2 cellular contexts compared by ENCODE assay signal in the genomic region with DNA sequence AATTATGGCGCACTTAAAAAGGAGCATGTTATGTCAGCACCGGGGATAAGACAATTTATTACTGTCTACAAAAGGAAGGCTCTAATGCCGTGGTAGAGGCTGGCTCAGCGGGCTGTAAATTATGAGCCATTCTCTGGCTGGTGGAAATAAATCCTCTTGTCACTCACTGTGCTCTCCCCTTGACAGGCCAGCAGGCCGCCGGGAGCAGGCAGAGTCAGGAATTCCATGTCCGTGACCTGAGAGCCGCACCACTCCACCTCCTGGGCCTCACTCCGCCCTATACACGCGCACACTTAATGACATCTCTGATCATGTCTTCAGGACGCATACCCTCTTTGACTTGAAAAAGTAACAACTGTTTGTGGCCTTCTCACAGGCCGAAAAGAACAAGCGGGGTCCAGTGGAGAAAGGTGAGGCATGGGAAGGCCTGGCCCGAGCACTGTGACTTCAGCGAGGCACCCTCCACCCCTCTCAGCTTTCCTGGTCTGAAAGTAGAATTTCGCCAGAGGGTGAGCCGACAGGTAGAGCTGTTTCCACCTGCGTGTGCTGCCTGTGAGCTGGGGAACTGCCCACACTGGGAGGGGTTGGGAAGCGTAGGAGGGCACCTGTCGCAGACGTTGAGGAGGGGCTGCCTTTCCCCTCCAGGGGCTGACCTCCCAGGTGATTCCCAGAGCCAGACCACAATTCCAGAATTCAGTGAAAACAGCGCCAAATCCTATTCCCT.
TF ChIP-seq lines count a peak whose summit lies in the region.

No MANE protein-coding gene starts in this region.

TF ChIP-seq in HepG2, 621 proteins besides CTCF, POLR2A, EP300 and RAD21:
- TF ChIP-seq ZNF639 (CRISPR knock-in tag; conservative IDR thresholded peaks at IDR 0.05) (no peak), TCF7 (IDR thresholded peaks at IDR 0.05; ENCODE audit: low read depth) (no peak), SAP130 (CRISPR knock-in tag; IDR thresholded peaks at IDR 0.05; ENCODE audit: low read depth) (0 out of 2 replicates have a peak, but pooled peaks have one; percentile 20), SP4 (CRISPR knock-in tag; IDR thresholded peaks at IDR 0.05) (no peak), MAF1 (CRISPR knock-in tag; IDR thresholded peaks at IDR 0.05; ENCODE audit: borderline replicate concordance) (no peak), KLF13 (CRISPR knock-in tag; IDR thresholded peaks at IDR 0.05) (no peak), ZNF768 (CRISPR knock-in tag; IDR thresholded peaks at IDR 0.05) (0 out of 2 replicates have a peak, but pooled peaks have one; percentile 22), ZNF572 (CRISPR knock-in tag; IDR thresholded peaks at IDR 0.05) (no peak), ZBTB38 (CRISPR knock-in tag; IDR thresholded peaks at IDR 0.05) (0 out of 2 replicates have a peak, but pooled peaks have one; percentile 31), SATB2 (CRISPR knock-in tag; IDR thresholded peaks at IDR 0.05) (no peak)

TF ChIP-seq in K562, 482 proteins besides CTCF, POLR2A, EP300 and RAD21:
- TF ChIP-seq TRIM24 (IDR thresholded peaks at IDR 0.05) (no peak), GATAD2B (IDR thresholded peaks at IDR 0.05; ENCODE audit: borderline replicate concordance) (no peak), SMC3 (conservative IDR thresholded peaks at IDR 0.05; ENCODE audit: insufficient read depth, low read depth, low read length) (no peak), CTBP1 (IDR thresholded peaks at IDR 0.05; ENCODE audit: borderline replicate concordance) (no peak), MEIS2 (IDR thresholded peaks at IDR 0.05; ENCODE audit: partially characterized antibody) (peak; percentile 45)
- TF ChIP-seq, protein P1, sequence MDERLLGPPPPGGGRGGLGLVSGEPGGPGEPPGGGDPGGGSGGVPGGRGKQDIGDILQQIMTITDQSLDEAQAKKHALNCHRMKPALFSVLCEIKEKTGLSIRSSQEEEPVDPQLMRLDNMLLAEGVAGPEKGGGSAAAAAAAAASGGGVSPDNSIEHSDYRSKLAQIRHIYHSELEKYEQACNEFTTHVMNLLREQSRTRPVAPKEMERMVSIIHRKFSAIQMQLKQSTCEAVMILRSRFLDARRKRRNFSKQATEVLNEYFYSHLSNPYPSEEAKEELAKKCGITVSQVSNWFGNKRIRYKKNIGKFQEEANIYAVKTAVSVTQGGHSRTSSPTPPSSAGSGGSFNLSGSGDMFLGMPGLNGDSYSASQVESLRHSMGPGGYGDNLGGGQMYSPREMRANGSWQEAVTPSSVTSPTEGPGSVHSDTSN (CRISPR knock-in tag; IDR thresholded peaks at IDR 0.05; ENCODE audit: low read depth), result no peak
- TF ChIP-seq, protein P1 (tag; conservative IDR thresholded peaks at IDR 0.05; ENCODE audit: low read depth), result peak; percentile 30; the same call in 1 of the 2 replicates
- TF ChIP-seq, protein P2, sequence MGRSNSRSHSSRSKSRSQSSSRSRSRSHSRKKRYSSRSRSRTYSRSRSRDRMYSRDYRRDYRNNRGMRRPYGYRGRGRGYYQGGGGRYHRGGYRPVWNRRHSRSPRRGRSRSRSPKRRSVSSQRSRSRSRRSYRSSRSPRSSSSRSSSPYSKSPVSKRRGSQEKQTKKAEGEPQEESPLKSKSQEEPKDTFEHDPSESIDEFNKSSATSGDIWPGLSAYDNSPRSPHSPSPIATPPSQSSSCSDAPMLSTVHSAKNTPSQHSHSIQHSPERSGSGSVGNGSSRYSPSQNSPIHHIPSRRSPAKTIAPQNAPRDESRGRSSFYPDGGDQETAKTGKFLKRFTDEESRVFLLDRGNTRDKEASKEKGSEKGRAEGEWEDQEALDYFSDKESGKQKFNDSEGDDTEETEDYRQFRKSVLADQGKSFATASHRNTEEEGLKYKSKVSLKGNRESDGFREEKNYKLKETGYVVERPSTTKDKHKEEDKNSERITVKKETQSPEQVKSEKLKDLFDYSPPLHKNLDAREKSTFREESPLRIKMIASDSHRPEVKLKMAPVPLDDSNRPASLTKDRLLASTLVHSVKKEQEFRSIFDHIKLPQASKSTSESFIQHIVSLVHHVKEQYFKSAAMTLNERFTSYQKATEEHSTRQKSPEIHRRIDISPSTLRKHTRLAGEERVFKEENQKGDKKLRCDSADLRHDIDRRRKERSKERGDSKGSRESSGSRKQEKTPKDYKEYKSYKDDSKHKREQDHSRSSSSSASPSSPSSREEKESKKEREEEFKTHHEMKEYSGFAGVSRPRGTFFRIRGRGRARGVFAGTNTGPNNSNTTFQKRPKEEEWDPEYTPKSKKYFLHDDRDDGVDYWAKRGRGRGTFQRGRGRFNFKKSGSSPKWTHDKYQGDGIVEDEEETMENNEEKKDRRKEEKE (IDR thresholded peaks at IDR 0.05; ENCODE audit: borderline replicate concordance in 1 of 2, control insufficient read depth in 1 of 2, low read depth in 2 of 2, low read length in 1 of 2), result no peak
